1 cellular context compared by ENCODE assay signal in genomic region chr3:182605882-182606611, GRCh38.
TF ChIP-seq lines count a peak whose summit lies in the region.

No MANE protein-coding gene starts in this region.

TF ChIP-seq in HepG2, 621 proteins besides CTCF, POLR2A, EP300 and RAD21 (continued from another document):
- no peak for TF ChIP-seq NCOR1 (IDR thresholded peaks at IDR 0.05; ENCODE audit: borderline replicate concordance, low read length)
- TF ChIP-seq ZMAT3 (CRISPR knock-in tag; conservative IDR thresholded peaks at IDR 0.05) = no peak
